In genomic region chr22:45917146-45917545, GRCh38 we compare ENCODE assay signal across 22 cellular contexts. TPM values are rescaled to one million over a fixed set of nuclear protein-coding genes. Genes with fewer than 3 reads are reported as not detected.
DNase-seq lines count a peak whose midpoint lies in the region; ATAC-seq and TF ChIP-seq lines count a peak whose summit lies in the region.
"Had no signal": no experiment of that assay in that cellular context is flagged by ENCODE, and none has a peak within 500 bp of the region (broad histone marks: within the 10 kb centered on the region; RNA-seq: fewer than 3 reads in every experiment).

No MANE protein-coding gene starts in this region.

- BruUV-seq in MCF 10A (replicated peaks; lab: Mats Ljungman, UMichigan) (no TSS peak), mammary epithelial cell (replicated peaks; lab: Mats Ljungman, UMichigan) (no TSS peak), Panc1 (replicated peaks; lab: Mats Ljungman, UMichigan) (no TSS peak)

- TF ChIP-seq CTCF in MCF 10A (IDR thresholded peaks at IDR 0.05; ENCODE audit: unreplicated experiment): no peak
- TF ChIP-seq CTCF in mammary epithelial cell (conservative IDR thresholded peaks at IDR 0.05 in 1 of 2, IDR thresholded peaks at IDR 0.05 in 1 of 2; ENCODE audit: extremely low read depth in 1 of 2, insufficient read depth in 1 of 2, low read depth in 1 of 2, low read length in 2 of 2): no peak
- TF ChIP-seq CTCF in Panc1 (IDR thresholded peaks at IDR 0.05): no peak

- no peaks in the 10 kb centered on the region for H3K79me2 ChIP-seq in mammary epithelial cell (ENCODE audit: insufficient read depth, low read length)

- H3K36me3 ChIP-seq in mammary epithelial cell (ENCODE audit: insufficient read depth, low read length) (no peaks in the 10 kb centered on the region), Panc1 (ENCODE audit: control insufficient read depth, insufficient read depth, low read length) (no peaks in the 10 kb centered on the region)

- no peak overlapping the region for H3K9ac ChIP-seq in mammary epithelial cell (ENCODE audit: insufficient read depth, low read length)
- H3K9ac ChIP-seq: KMS-11, SK-N-SH had no signal

- no peak overlapping the region for H3K27ac Mint-ChIP-seq in MCF 10A (ENCODE audit: low read depth, unreplicated experiment)
- H3K27ac Mint-ChIP-seq: activated T-helper 2 cell treated with anti-CD3 and anti-CD28 coated beads, Interferon-gamma antibody, Interleukin-2, Interleukin-4, amounts not matched to agents 10 μg/mL and 5 μg/mL and 100 μg/mL, durations not matched to agents 14 hours and 24 hours and 36 hours; dendritic cell treated with granulocyte-macrophage colony-stimulating factor and Interleukin-4, amounts not matched to agents 40 ng/mL and 50 ng/mL, for 4 days; nephron had no signal

- H3K4me3 ChIP-seq in mammary epithelial cell (replicated peaks in 1 of 3; ENCODE audit: insufficient read depth in 1 of 3, low read depth in 2 of 3, low read length in 3 of 3) (no peak overlapping the region), Panc1 (ENCODE audit: low read depth in 2 of 2, low read length in 2 of 2) (no peak overlapping the region)
- H3K4me3 ChIP-seq: psoas muscle, smooth muscle cell had no signal

- dilution Hi-C loops in mammary epithelial cell (cut with HindIII; ENCODE audit: low sequenced_read_pairs): no loop called here

- POLR2A ChIA-PET in MCF 10A (lab: Yijun Ruan, JAX): no interaction called here
- POLR2A ChIA-PET in Panc1 (lab: Charles Lee): no interaction called here

- ATAC-seq in Panc1 (peak; percentile 4; the same call in 1 of the 2 replicates), GM18873 (IDR thresholded peaks at IDR 0.05; ENCODE audit: low FRiP score, unreplicated experiment) (no peak)

- H3K9me3 Mint-ChIP-seq in MCF 10A (ENCODE audit: unreplicated experiment): no peaks in the 10 kb centered on the region
- H3K9me3 Mint-ChIP-seq: activated T-helper 2 cell treated with anti-CD3 and anti-CD28 coated beads, Interferon-gamma antibody, Interleukin-2, Interleukin-4, amounts not matched to agents 10 μg/mL and 5 μg/mL and 100 μg/mL, durations not matched to agents 14 hours and 24 hours and 36 hours had no signal

- intact Hi-C loops in MCF 10A (cut with micrococcal nuclease): no loop called here
- intact Hi-C loops in mammary epithelial cell (cut with micrococcal nuclease): no loop called here
- intact Hi-C loops in Panc1 (cut with micrococcal nuclease; ENCODE audit: unreplicated experiment): loop anchor here (5.0 kb wide), 1 partner anchor 50 kb away; no protein-coding TSS in a partner anchor

- no peaks in the 10 kb centered on the region for H4K20me1 ChIP-seq in mammary epithelial cell (ENCODE audit: insufficient read depth, low read length)

- no peak overlapping the region for H3K27ac ChIP-seq in mammary epithelial cell (ENCODE audit: insufficient read depth, low read depth, low read length)
- peak overlapping the region; percentile 54 for H3K27ac ChIP-seq in Panc1 (ENCODE audit: low read length)
- H3K27ac ChIP-seq: KMS-11, psoas muscle had no signal

- H3K9me3 ChIP-seq in mammary epithelial cell (replicated peaks; ENCODE audit: insufficient read depth, low read length) (peaks cover 5% of the 10 kb centered on the region), Panc1 (ENCODE audit: control insufficient read depth, insufficient read depth, low read depth, low read length) (no peaks in the 10 kb centered on the region)
- H3K9me3 ChIP-seq: psoas muscle, SK-N-SH had no signal

- CTCF ChIA-PET in MCF 10A (lab: Yijun Ruan, JAX) (interaction anchor here (0.7 kb wide), 1 partner anchor 1923 kb away, joined by 3 read pairs; no protein-coding TSS in a partner anchor), mammary epithelial cell (lab: Charles Lee; ENCODE audit: low non-redundant PET) (no interaction called here), Panc1 (lab: Charles Lee) (interaction anchor here (0.8 kb wide), 1 partner anchor 67 kb away, joined by 3 read pairs; no protein-coding TSS in a partner anchor)

- H3K27me3 Mint-ChIP-seq in MCF 10A (ENCODE audit: insufficient read depth, unreplicated experiment): no peaks in the 10 kb centered on the region

- no peak overlapping the region for H2AFZ ChIP-seq in mammary epithelial cell (ENCODE audit: low read depth, low read length)

- peaks cover 16% of the 10 kb centered on the region for H3K4me1 ChIP-seq in mammary epithelial cell (ENCODE audit: insufficient read depth, low read length)
- H3K4me1 ChIP-seq in Panc1 (ENCODE audit: control insufficient read depth, insufficient read depth, low read length): peaks cover 37% of the 10 kb centered on the region
- H3K4me1 ChIP-seq: psoas muscle had no signal

- WGBS in mammary epithelial cell (ENCODE audit: low coverage, missing lambda C conversion rate): 86% methylated on average over 12 of the region's 12 CpGs

- peaks cover 9% of the 10 kb centered on the region for H3K4me1 Mint-ChIP-seq in MCF 10A (ENCODE audit: insufficient read depth, unreplicated experiment)
- H3K4me1 Mint-ChIP-seq: nephron had no signal

- no peaks in the 10 kb centered on the region for H3K27me3 ChIP-seq in mammary epithelial cell (ENCODE audit: insufficient read depth, low read length)
- no peaks in the 10 kb centered on the region for H3K27me3 ChIP-seq in Panc1 (ENCODE audit: control insufficient read depth, insufficient read depth, low read length)

- in situ Hi-C loops in mammary epithelial cell (cut with MboI; ENCODE audit: low sequenced_read_pairs in 2 of 2) (no loop called here), Panc1 (cut with HindIII; ENCODE audit: low pct_unique_long_range_greater_than_20kb, low sequenced_read_pairs) (no loop called here)

- H3K4me3 Mint-ChIP-seq in MCF 10A (ENCODE audit: unreplicated experiment): no peak overlapping the region
- H3K4me3 Mint-ChIP-seq: dendritic cell treated with granulocyte-macrophage colony-stimulating factor and Interleukin-4, amounts not matched to agents 40 ng/mL and 50 ng/mL, for 4 days; nephron had no signal

- DNase-seq in MCF 10A (ENCODE audit: unreplicated experiment) (peak; percentile 29), mammary epithelial cell (no peak), NCI-H2029 treated with DMSO at 0.1 percent for 48 hours (lab: John Stamatoyannopoulos, UW) (peak; percentile 22), Panc1 (ENCODE audit: low read depth, low spot score) (no peak), NCI-H446 (lab: John Stamatoyannopoulos, UW) (no peak), AG08396 (ENCODE audit: low spot score) (no peak), 8988T (no peak)
- DNase-seq: activated CD4-positive, CD25-positive, alpha-beta regulatory T cell treated with anti-CD3 and anti-CD28 coated beads, Interleukin-2, amount 50 U/mL, for 72 hours; foreskin melanocyte; kidney glomerular epithelial cell; NCI-H2227 treated with DMSO at 0.1 percent for 48 hours; psoas muscle; SK-N-SH; stimulated activated CD4-positive, alpha-beta T cell treated with anti-CD3 and anti-CD28 coated beads, Interleukin-4, amount 100 ng/mL, for 24 hours; T-helper 9 cell had no signal

- no peak overlapping the region for H3K4me2 ChIP-seq in mammary epithelial cell (ENCODE audit: insufficient read depth, low read depth, low read length)
- H3K4me2 ChIP-seq: KMS-11, SK-N-SH, smooth muscle cell had no signal

- H3K36me3 Mint-ChIP-seq in MCF 10A (ENCODE audit: insufficient read depth, unreplicated experiment): no peaks in the 10 kb centered on the region

RNA-seq across cellular contexts. Expression of gene WNT7B, which starts 59.8 kb away (rescaled TPM):
- total RNA-seq in MCF 10A (2022) (0.28 and 0.39 TPM in 2 replicates), mammary epithelial cell (under 1 TPM; 0.31 to 0.50 TPM), Panc1 (2021; ENCODE audit: unreplicated experiment) (52.1 TPM)
- polyA plus RNA-seq in mammary epithelial cell: 0.15 TPM
- polyA minus RNA-seq in mammary epithelial cell: 0.21 TPM
- 46.4 TPM for polyA plus RNA-seq in Panc1 (2012; ENCODE audit: insufficient read length)
- total RNA-seq: activated T-helper 2 cell treated with anti-CD3 and anti-CD28 coated beads, Interferon-gamma antibody, Interleukin-2, Interleukin-4, amounts not matched to agents 10 μg/mL and 5 μg/mL and 100 μg/mL, durations not matched to agents 14 hours and 24 hours and 36 hours; mesenteric fat pad; psoas muscle had no signal

Comparison
In these comparisons a context has a peak if more than half of its experiments do, and no peak if none do; other contexts are left out.
1. DNase-seq: peak in MCF 10A (single experiment) and NCI-H2029 treated with DMSO at 0.1 percent for 48 hours (single experiment); none in mammary epithelial cell (single experiment), Panc1 (single experiment), NCI-H446 (0 of 2), AG08396 (single experiment) and 8988T (single experiment).
2. RNA of gene WNT7B, which starts 59.8 kb away (total RNA-seq): 52.1 TPM in Panc1 (single experiment); 0.31 to 0.50 TPM in mammary epithelial cell and 0.28 to 0.39 TPM in MCF 10A; every median in the first group is over 10 times any median in the second.